In genomic region chr11:72665911-72666472, GRCh38 we compare ENCODE assay signal across 38 cellular contexts. TPM values are rescaled to one million over a fixed set of nuclear protein-coding genes. Genes with fewer than 3 reads are reported as not detected.
"Had no signal": no experiment of that assay in that cellular context is flagged by ENCODE, and none has a peak within 500 bp of the region (broad histone marks: within the 10 kb centered on the region; RNA-seq: fewer than 3 reads in every experiment).

No MANE protein-coding gene starts in this region.

- H3K4me1 ChIP-seq: adrenal gland, body of pancreas had no signal

- ATAC-seq: activated CD4-positive, alpha-beta T cell treated with anti-CD3 and anti-CD28 coated beads for 36 hours; activated CD8-positive, alpha-beta memory T cell treated with anti-CD3 and anti-CD28 coated beads, Interleukin-2, amount 10 ng/mL, durations not matched to agents 7 days and 5 days; activated CD8-positive, alpha-beta T cell treated with anti-CD3 and anti-CD28 coated beads, Interleukin-2, amount 10 ng/mL, durations not matched to agents 7 days and 5 days; activated naive CD8-positive, alpha-beta T cell treated with anti-CD3 and anti-CD28 coated beads, Interleukin-2, amount 50 U/mL, for 24 hours; body of pancreas; effector memory CD8-positive, alpha-beta T cell; heart left ventricle; T-helper 17 cell had no signal

- H3K4me3 ChIP-seq: adrenal gland, body of pancreas, esophagus squamous epithelium, heart left ventricle had no signal

- H3K4me1 Mint-ChIP-seq: activated naive CD4-positive, alpha-beta T cell treated with anti-CD3 and anti-CD28 coated beads, Interleukin-2, amount 50 U/mL, for 24 hours had no signal

- DNase-seq: activated CD4-positive, alpha-beta memory T cell treated with anti-CD3 and anti-CD28 coated beads for 36 hours; activated CD4-positive, alpha-beta T cell treated with anti-CD3 and anti-CD28 coated beads for 36 hours; activated CD4-positive, alpha-beta T cell treated with anti-CD3 and anti-CD28 coated beads, Interleukin-2, amount 10 ng/mL, durations not matched to agents 24 days and 14 days; activated CD4-positive, CD25-positive, alpha-beta regulatory T cell; activated CD4-positive, CD25-positive, alpha-beta regulatory T cell treated with anti-CD3 and anti-CD28 coated beads, Interleukin-2, amount 50 U/mL, for 72 hours; activated CD8-positive, alpha-beta memory T cell treated with anti-CD3 and anti-CD28 coated beads, Interleukin-2, amount 10 ng/mL, durations not matched to agents 7 days and 5 days; activated CD8-positive, alpha-beta memory T cell treated with anti-CD3 and anti-CD28 coated beads, Interleukin-2, amount 50 U/mL, for 4 hours; activated CD8-positive, alpha-beta T cell treated with anti-CD3 and anti-CD28 coated beads, Interleukin-2, amount 10 ng/mL, durations not matched to agents 7 days and 5 days; activated effector memory CD4-positive, alpha-beta T cell treated with anti-CD3 and anti-CD28 coated beads, Interleukin-2, amount 50 U/mL, for 16 hours; activated naive CD4-positive, alpha-beta T cell treated with anti-CD3 and anti-CD28 coated beads for 36 hours; activated naive CD8-positive, alpha-beta T cell treated with anti-CD3 and anti-CD28 coated beads for 36 hours; activated naive CD8-positive, alpha-beta T cell treated with anti-CD3 and anti-CD28 coated beads, Interleukin-2, amount 50 U/mL, for 24 hours; activated T-cell treated with anti-CD3 and anti-CD28 coated beads, Interleukin-2, amount 50 U/mL, for 1 hour; activated T-cell treated with anti-CD3 and anti-CD28 coated beads, Interleukin-2, amount 50 U/mL, for 48 hours; adrenal gland; amygdala; aorta; body of pancreas; caudate nucleus; cortex of kidney; dermis blood vessel endothelial cell; effector CD4-positive, alpha-beta T cell; effector memory CD8-positive, alpha-beta T cell; esophagus squamous epithelium; glutamatergic neuron; heart left ventricle; T-helper 17 cell; T1000 had no signal

- FAIRE-seq: colon, endometrium, endothelial cell of umbilical vein, frontal cortex had no signal

- H3K27ac Mint-ChIP-seq: activated CD4-positive, alpha-beta memory T cell treated with anti-CD3 and anti-CD28 coated beads for 36 hours; activated CD4-positive, alpha-beta T cell treated with anti-CD3 and anti-CD28 coated beads for 36 hours; activated CD4-positive, alpha-beta T cell treated with anti-CD3 and anti-CD28 coated beads, Interleukin-2, amount 10 ng/mL, durations not matched to agents 24 days and 14 days; activated CD8-positive, alpha-beta memory T cell treated with anti-CD3 and anti-CD28 coated beads, Interleukin-2, amount 10 ng/mL, durations not matched to agents 7 days and 5 days; activated CD8-positive, alpha-beta T cell treated with anti-CD3 and anti-CD28 coated beads, Interleukin-2, amount 10 ng/mL, durations not matched to agents 7 days and 5 days; activated naive CD4-positive, alpha-beta T cell treated with anti-CD3 and anti-CD28 coated beads for 36 hours; activated naive CD4-positive, alpha-beta T cell treated with anti-CD3 and anti-CD28 coated beads, Interleukin-2, amount 50 U/mL, for 24 hours; activated naive CD8-positive, alpha-beta T cell treated with anti-CD3 and anti-CD28 coated beads for 36 hours; activated naive CD8-positive, alpha-beta T cell treated with anti-CD3 and anti-CD28 coated beads, Interleukin-2, amount 50 U/mL, for 24 hours; activated T-helper 1 cell treated with anti-CD3 and anti-CD28 coated beads, Interleukin-12 subunit alpha, Interleukin-12 subunit beta, Interleukin-2, Interleukin-4 antibody, amounts not matched to agents 30 ng/mL and 10 ng/mL and 1 ng/mL, durations not matched to agents 14 hours and 24 hours and 36 hours; activated T-helper 2 cell treated with anti-CD3 and anti-CD28 coated beads, Interferon-gamma antibody, Interleukin-2, Interleukin-4, amounts not matched to agents 10 μg/mL and 5 μg/mL and 100 μg/mL, durations not matched to agents 14 hours and 24 hours and 36 hours; T-helper 17 cell; T-helper 2 cell treated with Interferon-gamma antibody and Interleukin-4, amounts not matched to agents 5 μg/mL and 100 μg/mL, for 36 hours had no signal

- H3K27ac ChIP-seq: adrenal gland, body of pancreas, epithelial cell of prostate, esophagus squamous epithelium, heart left ventricle had no signal

- H3K9me3 Mint-ChIP-seq: activated CD4-positive, alpha-beta T cell treated with anti-CD3 and anti-CD28 coated beads, Interleukin-2, amount 10 ng/mL, durations not matched to agents 24 days and 14 days; activated naive CD4-positive, alpha-beta T cell treated with anti-CD3 and anti-CD28 coated beads, Interleukin-2, amount 50 U/mL, for 24 hours had no signal

- H3K9me3 ChIP-seq: adrenal gland had no signal

- H3K27me3 ChIP-seq: adrenal gland, body of pancreas had no signal

- H3K36me3 ChIP-seq: adrenal gland, esophagus squamous epithelium, heart left ventricle had no signal

- H3K4me3 Mint-ChIP-seq: activated CD4-positive, alpha-beta memory T cell treated with anti-CD3 and anti-CD28 coated beads for 36 hours; activated CD4-positive, alpha-beta T cell treated with anti-CD3 and anti-CD28 coated beads for 36 hours; activated CD4-positive, alpha-beta T cell treated with anti-CD3 and anti-CD28 coated beads, Interleukin-2, amount 10 ng/mL, durations not matched to agents 24 days and 14 days; activated CD8-positive, alpha-beta memory T cell treated with anti-CD3 and anti-CD28 coated beads, Interleukin-2, amount 10 ng/mL, durations not matched to agents 7 days and 5 days; activated CD8-positive, alpha-beta T cell treated with anti-CD3 and anti-CD28 coated beads, Interleukin-2, amount 10 ng/mL, durations not matched to agents 7 days and 5 days; activated naive CD4-positive, alpha-beta T cell treated with anti-CD3 and anti-CD28 coated beads for 36 hours; activated naive CD4-positive, alpha-beta T cell treated with anti-CD3 and anti-CD28 coated beads, Interleukin-2, amount 50 U/mL, for 24 hours; activated naive CD8-positive, alpha-beta T cell treated with anti-CD3 and anti-CD28 coated beads for 36 hours; activated naive CD8-positive, alpha-beta T cell treated with anti-CD3 and anti-CD28 coated beads, Interleukin-2, amount 50 U/mL, for 24 hours; activated T-helper 1 cell treated with anti-CD3 and anti-CD28 coated beads, Interleukin-12 subunit alpha, Interleukin-12 subunit beta, Interleukin-2, Interleukin-4 antibody, amounts not matched to agents 30 ng/mL and 10 ng/mL and 1 ng/mL, durations not matched to agents 14 hours and 24 hours and 36 hours; effector memory CD8-positive, alpha-beta T cell; T-helper 17 cell; T-helper 2 cell treated with Interferon-gamma antibody and Interleukin-4, amounts not matched to agents 5 μg/mL and 100 μg/mL, for 36 hours had no signal

RNA-seq across cellular contexts. Expression of gene PDE2A, which starts 8.2 kb away (rescaled TPM):
- total RNA-seq: chondrocyte had no signal
